ENCODE assay signal across 17 cellular contexts in the genomic region with DNA sequence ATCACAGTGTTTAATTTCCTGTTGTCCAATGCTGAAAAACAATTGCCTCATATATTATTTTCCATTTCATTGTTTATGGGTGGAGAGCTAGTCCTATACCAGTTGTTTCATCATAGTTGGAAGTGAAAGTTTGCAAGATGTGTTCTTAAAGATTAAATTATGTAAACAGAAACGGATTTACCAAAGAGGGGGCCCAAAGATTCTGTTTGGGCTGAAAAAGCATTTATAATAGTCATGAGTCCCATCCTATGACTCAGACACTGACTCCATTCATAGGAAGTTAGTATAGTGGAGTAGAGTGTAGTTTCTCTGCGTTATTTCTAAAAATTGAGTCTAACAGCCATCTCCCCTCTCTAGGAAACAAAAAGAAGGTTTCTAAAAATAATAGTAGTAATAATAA. TPM values are rescaled to one million over a fixed set of nuclear protein-coding genes. Genes with fewer than 3 reads are reported as not detected.
DNase-seq lines count a peak whose midpoint lies in the region; ATAC-seq and TF ChIP-seq lines count a peak whose summit lies in the region.
"Had no signal": no experiment of that assay in that cellular context is flagged by ENCODE, and none has a peak within 500 bp of the region (broad histone marks: within the 10 kb centered on the region; RNA-seq: fewer than 3 reads in every experiment).

No MANE protein-coding gene starts in this region.

- H3K79me2 ChIP-seq in SK-N-SH (ENCODE audit: insufficient read depth) (no peaks in the 10 kb centered on the region), smooth muscle cell (ENCODE audit: low read depth) (no peaks in the 10 kb centered on the region)

- BruUV-seq in IMR-90 (replicated peaks; lab: Mats Ljungman, UMichigan), result no TSS peak

- H3K36me3 ChIP-seq in IMR-90 (ENCODE audit: control insufficient read depth, insufficient read depth, low read length) (no peaks in the 10 kb centered on the region), SK-N-SH (replicated peaks in 1 of 2; ENCODE audit: control insufficient read depth in 1 of 2, insufficient read depth in 2 of 2, low read length in 1 of 2) (no peaks in the 10 kb centered on the region), smooth muscle cell (ENCODE audit: low read depth) (no peaks in the 10 kb centered on the region)
- H3K36me3 ChIP-seq: gastroesophageal sphincter had no signal

- WGBS in IMR-90 (ENCODE audit: extremely low coverage in 2 of 2, insufficient read length in 1 of 2), 2 experiments, result no CpG with 5 or more reads among the region's 2 CpGs
- WGBS in SK-N-SH (ENCODE audit: low lambda C conversion rate), result 29% methylated on average over 2 of the region's 2 CpGs
- WGBS in smooth muscle cell (ENCODE audit: low lambda C conversion rate), result 26% methylated on average over 2 of the region's 2 CpGs

- H3F3A ChIP-seq in SK-N-SH (replicated peaks; ENCODE audit: insufficient read depth) (peaks cover 4% of the 10 kb centered on the region), smooth muscle cell (ENCODE audit: low read depth) (peaks cover 4% of the 10 kb centered on the region)

- H2AK5ac ChIP-seq in IMR-90 (ENCODE audit: low read depth, low read length), result no peak overlapping the region

- H2BK5ac ChIP-seq in IMR-90 (ENCODE audit: low read depth, low read length, poor library complexity, severe bottlenecking), result peak overlapping the region; percentile 53

- TF ChIP-seq CTCF in IMR-90 (conservative IDR thresholded peaks at IDR 0.05; ENCODE audit: low read depth, low read length), result no peak
- TF ChIP-seq CTCF in SK-N-SH (IDR thresholded peaks at IDR 0.05), result no peak
- no peak for TF ChIP-seq CTCF in fibroblast of mammary gland (conservative IDR thresholded peaks at IDR 0.05; ENCODE audit: control insufficient read depth, insufficient read depth, low read depth, low read length)
- no peak for TF ChIP-seq CTCF in smooth muscle cell (IDR thresholded peaks at IDR 0.05; ENCODE audit: borderline replicate concordance, insufficient read depth, poor library complexity, severe bottlenecking)

- CTCF ChIA-PET in IMR-90 (lab: Yijun Ruan, JAX), result no interaction called here
- CTCF ChIA-PET in SK-N-SH (lab: Yijun Ruan, JAX), result no interaction called here

- H3K9me2 ChIP-seq in SK-N-SH, result no peaks in the 10 kb centered on the region

- no peaks in the 10 kb centered on the region for H4K20me1 ChIP-seq in IMR-90 (ENCODE audit: insufficient read depth, low read length)
- no peaks in the 10 kb centered on the region for H4K20me1 ChIP-seq in SK-N-SH (ENCODE audit: insufficient read depth)
- no peaks in the 10 kb centered on the region for H4K20me1 ChIP-seq in smooth muscle cell (ENCODE audit: low read depth)

- dilution Hi-C loops in IMR-90 (cut with HindIII; ENCODE audit: low sequenced_read_pairs, unreplicated experiment), result no loop called here

- H2BK20ac ChIP-seq in IMR-90 (ENCODE audit: low read depth, low read length), result peak overlapping the region; percentile 11; the same call in 1 of the 2 replicates

- no peak overlapping the region for H2AFZ ChIP-seq in IMR-90 (replicated peaks; ENCODE audit: low read length, poor library complexity)
- peak overlapping the region; percentile 64; the same call in 1 of the 2 replicates for H2AFZ ChIP-seq in SK-N-SH (ENCODE audit: low read depth)
- H2AFZ ChIP-seq in smooth muscle cell (ENCODE audit: low read depth), result no peak overlapping the region
- H2AFZ ChIP-seq: GM23338 had no signal

- H3K18ac ChIP-seq in IMR-90 (ENCODE audit: low read depth, low read length), result 0 out of 2 replicates have a peak overlapping the region, but pooled peaks have one; percentile 88

- no peak overlapping the region for H3K56ac ChIP-seq in IMR-90 (ENCODE audit: extremely low read depth, insufficient read depth, low read length)

- H3K9ac ChIP-seq in IMR-90 (ENCODE audit: low read depth, low read length) (no peak overlapping the region), SK-N-SH (no peak overlapping the region), smooth muscle cell (ENCODE audit: low read depth) (no peak overlapping the region)

- H3K4me3 ChIP-seq in IMR-90 (ENCODE audit: insufficient read depth, low read depth, low read length), result no peak overlapping the region
- H3K4me3 ChIP-seq in SK-N-SH (ENCODE audit: low read depth in 2 of 2, low read length in 1 of 2), result no peak overlapping the region
- no peak overlapping the region for H3K4me3 ChIP-seq in fibroblast of mammary gland (ENCODE audit: control insufficient read depth, low read depth, low read length)
- H3K4me3 ChIP-seq in smooth muscle cell, result no peak overlapping the region
- H3K4me3 ChIP-seq: dorsolateral prefrontal cortex, gastroesophageal sphincter, GM23338 had no signal

- H3K27ac ChIP-seq in IMR-90 (ENCODE audit: insufficient read depth, low read length) (peak overlapping the region; percentile 50; the same call in 1 of the 2 replicates), SK-N-SH (ENCODE audit: low read depth in 2 of 2, low read length in 1 of 2) (peak overlapping the region in 1 of 2 experiments; percentile 66; a peak in 2 of 4 replicates), smooth muscle cell (ENCODE audit: low read depth) (peak overlapping the region; percentile 29)
- H3K27ac ChIP-seq: dorsolateral prefrontal cortex, gastroesophageal sphincter had no signal

- ATAC-seq in IMR-90 (ENCODE audit: low read depth), result peak; percentile 96
- no peak for ATAC-seq in GM18517 (IDR thresholded peaks at IDR 0.05; ENCODE audit: unreplicated experiment)
- ATAC-seq: activated CD8-positive, alpha-beta memory T cell treated with anti-CD3 and anti-CD28 coated beads, Interleukin-2, amount 10 ng/mL, durations not matched to agents 7 days and 5 days; gastroesophageal sphincter; GM23338 had no signal

- H3K4me1 ChIP-seq in IMR-90 (ENCODE audit: control insufficient read depth, insufficient read depth, low read length), result peaks cover 8% of the 10 kb centered on the region
- H3K4me1 ChIP-seq in SK-N-SH (ENCODE audit: control insufficient read depth in 1 of 2, insufficient read depth in 2 of 2, low read depth in 1 of 2, low read length in 1 of 2), result no peaks in the 10 kb centered on the region
- H3K4me1 ChIP-seq in smooth muscle cell (ENCODE audit: low read depth), result no peaks in the 10 kb centered on the region
- H3K4me1 ChIP-seq: gastroesophageal sphincter had no signal

- H4K8ac ChIP-seq in IMR-90 (ENCODE audit: low read depth in 2 of 2, low read length in 2 of 2), result 0 out of 4 replicates have a peak overlapping the region, but pooled peaks of 1 of the 2 experiments have one; percentile 20

- H2AK9ac ChIP-seq in IMR-90 (replicated peaks; ENCODE audit: low read depth, low read length, poor library complexity), result no peak overlapping the region

- H3K4me2 ChIP-seq in IMR-90 (ENCODE audit: low read depth, low read length) (peak overlapping the region; percentile 55), SK-N-SH (peak overlapping the region; percentile 27), smooth muscle cell (peak overlapping the region; percentile 5)
- H3K4me2 ChIP-seq: GM23338 had no signal

- POLR2A ChIA-PET in IMR-90 (lab: Charles Lee; ENCODE audit: unreplicated experiment), result no interaction called here
- POLR2A ChIA-PET in SK-N-SH (lab: Yijun Ruan, JAX), result no interaction called here

- H4K91ac ChIP-seq in IMR-90 (ENCODE audit: insufficient read depth, low read depth, low read length), result no peak overlapping the region

- peak overlapping the region; percentile 1; the same call in 1 of the 2 replicates for H2BK120ac ChIP-seq in IMR-90 (ENCODE audit: low read depth, low read length)

- DNase-seq in IMR-90 (peak; percentile 88), SK-N-SH (no peak), fibroblast of mammary gland (ENCODE audit: low read depth) (peak; percentile 56), smooth muscle cell (lab: John Stamatoyannopoulos, UW; ENCODE audit: unreplicated experiment) (no peak), NCI-H2029 treated with DMSO at 0.1 percent for 48 hours (lab: John Stamatoyannopoulos, UW) (no peak), DMS79 treated with DMSO at 0.1 percent for 48 hours (lab: John Stamatoyannopoulos, UW) (no peak)
- DNase-seq: activated CD4-positive, CD25-positive, alpha-beta regulatory T cell treated with anti-CD3 and anti-CD28 coated beads, Interleukin-2, amount 50 U/mL, for 72 hours; activated CD8-positive, alpha-beta memory T cell treated with anti-CD3 and anti-CD28 coated beads, Interleukin-2, amount 10 ng/mL, durations not matched to agents 7 days and 5 days; activated effector memory CD4-positive, alpha-beta T cell treated with anti-CD3 and anti-CD28 coated beads, Interleukin-2, amount 50 U/mL, for 16 hours; CD4-positive, CD25-positive, alpha-beta regulatory T cell; dorsolateral prefrontal cortex; immature natural killer cell; NCI-H1930; NCI-H524 treated with DMSO at 0.1 percent for 48 hours had no signal

- H3K4ac ChIP-seq in IMR-90 (ENCODE audit: low read depth, low read length), result peak overlapping the region; percentile 29; the same call in 1 of the 2 replicates

- TF ChIP-seq RAD21 in IMR-90 (IDR thresholded peaks at IDR 0.05; ENCODE audit: low read length) (no peak), SK-N-SH (IDR thresholded peaks at IDR 0.05; ENCODE audit: low read length) (no peak)

- no peak overlapping the region; the same call in 1 of the 2 replicates for H3K23ac ChIP-seq in IMR-90 (ENCODE audit: low read depth, low read length)

- H3K27me3 ChIP-seq in IMR-90 (ENCODE audit: control insufficient read depth, insufficient read depth, low read length) (no peaks in the 10 kb centered on the region), SK-N-SH (ENCODE audit: insufficient read depth) (no peaks in the 10 kb centered on the region), smooth muscle cell (ENCODE audit: low read depth) (no peaks in the 10 kb centered on the region)
- H3K27me3 ChIP-seq: dorsolateral prefrontal cortex, gastroesophageal sphincter had no signal

- H2BK15ac ChIP-seq in IMR-90 (ENCODE audit: low read depth, low read length), result 0 out of 3 replicates have a peak overlapping the region, but pooled peaks have one; percentile 86

- in situ Hi-C loops in IMR-90 (cut with MboI; ENCODE audit: low sequenced_read_pairs), result no loop called here

- intact Hi-C loops in IMR-90 (cut with micrococcal nuclease), result no loop called here

- no peaks in the 10 kb centered on the region for H3K9me3 ChIP-seq in IMR-90 (ENCODE audit: control insufficient read depth, insufficient read depth, low read length)
- no peaks in the 10 kb centered on the region for H3K9me3 ChIP-seq in SK-N-SH
- H3K9me3 ChIP-seq in smooth muscle cell (replicated peaks; ENCODE audit: low read depth), result no peaks in the 10 kb centered on the region
- H3K9me3 ChIP-seq: gastroesophageal sphincter had no signal

- H3K9me1 ChIP-seq in IMR-90 (ENCODE audit: insufficient read depth, low read length), result 0 out of 2 replicates have a peak, but pooled peaks cover 6% of the 10 kb centered on the region

- peak overlapping the region; percentile 38; the same call in 1 of the 2 replicates for H3K14ac ChIP-seq in IMR-90 (replicated peaks; ENCODE audit: low read depth, low read length)

- peak in 1 of 2 experiments; percentile 22; a peak in 1 of 4 replicates for TF ChIP-seq EP300 in SK-N-SH (IDR thresholded peaks at IDR 0.05; ENCODE audit: borderline replicate concordance in 1 of 2, low read depth in 1 of 2, low read length in 1 of 2)

- H4K5ac ChIP-seq in IMR-90 (ENCODE audit: low read depth, low read length), result no peak overlapping the region

- no peak for TF ChIP-seq POLR2A in IMR-90 (IDR thresholded peaks at IDR 0.05; ENCODE audit: low read depth, low read length)

- no peaks in the 10 kb centered on the region for H3K79me1 ChIP-seq in IMR-90 (ENCODE audit: low read depth in 1 of 2, low read length in 2 of 2)

RNA-seq across cellular contexts. Expression of gene NFKBIZ, which starts 24.3 kb away (rescaled TPM):
- total RNA-seq in IMR-90 (2012; rRNA removed), result 35.0 and 43.0 TPM in 2 replicates
- 40.9 and 56.2 TPM in 2 replicates for polyA plus RNA-seq in IMR-90 (2012; rRNA removed)
- 42.6 and 52.3 TPM in 2 replicates for polyA plus RNA-seq in IMR-90 (2012; cell fraction: cytosol; rRNA removed)
- 482 and 691 TPM in 2 replicates for polyA plus RNA-seq in IMR-90 (2012; cell fraction: nucleus; rRNA removed; ENCODE audit: low replicate concordance)
- 59.9 and 70.9 TPM in 2 replicates for polyA plus RNA-seq in SK-N-SH (2012; rRNA removed)
- 28.0 and 28.4 TPM in 2 replicates for polyA plus RNA-seq in SK-N-SH (2012; cell fraction: cytosol; rRNA removed)
- 221 and 343 TPM in 2 replicates for polyA plus RNA-seq in SK-N-SH (2012; cell fraction: nucleus; rRNA removed)
- total RNA-seq in smooth muscle cell, result 236 and 307 TPM in 2 replicates
- 269 and 306 TPM in 2 replicates for polyA plus RNA-seq in smooth muscle cell

Comparison
In these comparisons a context has a peak if more than half of its experiments do, and no peak if none do; other contexts are left out.
1. DNase-seq: peak in IMR-90 (single experiment) and fibroblast of mammary gland (single experiment); none in SK-N-SH (single experiment), smooth muscle cell (single experiment), NCI-H2029 treated with DMSO at 0.1 percent for 48 hours (single experiment) and DMS79 treated with DMSO at 0.1 percent for 48 hours (single experiment).
2. H3K4me2 ChIP-seq: peak in every context shown above with its lines; median percentile 55 in IMR-90; 27 in SK-N-SH; 5 in smooth muscle cell.